In the genomic region with DNA sequence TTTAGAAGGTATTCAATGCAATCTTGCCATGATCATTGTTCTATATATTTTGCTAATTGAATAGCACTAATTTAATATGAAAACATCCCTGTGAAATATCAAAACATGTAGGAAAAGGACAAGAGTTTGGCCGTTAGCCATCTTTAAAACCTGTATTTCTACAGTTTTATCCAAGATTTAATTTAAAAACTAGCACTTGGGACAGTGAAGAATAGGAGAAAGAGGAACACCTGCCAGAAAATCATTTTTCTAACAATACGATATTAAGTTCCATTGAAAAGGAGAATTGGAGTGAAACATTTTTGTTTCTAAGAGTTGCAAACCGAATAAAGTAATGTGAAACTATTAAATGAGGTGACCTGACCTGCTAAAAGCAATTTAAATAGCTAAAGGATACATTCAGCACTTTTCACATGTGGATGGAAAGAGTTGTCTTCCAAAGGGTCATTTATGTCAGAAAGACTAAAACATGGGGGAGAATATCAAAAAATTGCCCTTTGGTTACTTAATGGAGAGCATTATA, we compare ENCODE assay signal across 1 cellular context.
TF ChIP-seq lines count a peak whose summit lies in the region.

No MANE protein-coding gene starts in this region.

TF ChIP-seq in Ishikawa, 13 proteins besides CTCF, POLR2A, EP300 and RAD21 (continued from another document):
- TF ChIP-seq, protein P1, sequence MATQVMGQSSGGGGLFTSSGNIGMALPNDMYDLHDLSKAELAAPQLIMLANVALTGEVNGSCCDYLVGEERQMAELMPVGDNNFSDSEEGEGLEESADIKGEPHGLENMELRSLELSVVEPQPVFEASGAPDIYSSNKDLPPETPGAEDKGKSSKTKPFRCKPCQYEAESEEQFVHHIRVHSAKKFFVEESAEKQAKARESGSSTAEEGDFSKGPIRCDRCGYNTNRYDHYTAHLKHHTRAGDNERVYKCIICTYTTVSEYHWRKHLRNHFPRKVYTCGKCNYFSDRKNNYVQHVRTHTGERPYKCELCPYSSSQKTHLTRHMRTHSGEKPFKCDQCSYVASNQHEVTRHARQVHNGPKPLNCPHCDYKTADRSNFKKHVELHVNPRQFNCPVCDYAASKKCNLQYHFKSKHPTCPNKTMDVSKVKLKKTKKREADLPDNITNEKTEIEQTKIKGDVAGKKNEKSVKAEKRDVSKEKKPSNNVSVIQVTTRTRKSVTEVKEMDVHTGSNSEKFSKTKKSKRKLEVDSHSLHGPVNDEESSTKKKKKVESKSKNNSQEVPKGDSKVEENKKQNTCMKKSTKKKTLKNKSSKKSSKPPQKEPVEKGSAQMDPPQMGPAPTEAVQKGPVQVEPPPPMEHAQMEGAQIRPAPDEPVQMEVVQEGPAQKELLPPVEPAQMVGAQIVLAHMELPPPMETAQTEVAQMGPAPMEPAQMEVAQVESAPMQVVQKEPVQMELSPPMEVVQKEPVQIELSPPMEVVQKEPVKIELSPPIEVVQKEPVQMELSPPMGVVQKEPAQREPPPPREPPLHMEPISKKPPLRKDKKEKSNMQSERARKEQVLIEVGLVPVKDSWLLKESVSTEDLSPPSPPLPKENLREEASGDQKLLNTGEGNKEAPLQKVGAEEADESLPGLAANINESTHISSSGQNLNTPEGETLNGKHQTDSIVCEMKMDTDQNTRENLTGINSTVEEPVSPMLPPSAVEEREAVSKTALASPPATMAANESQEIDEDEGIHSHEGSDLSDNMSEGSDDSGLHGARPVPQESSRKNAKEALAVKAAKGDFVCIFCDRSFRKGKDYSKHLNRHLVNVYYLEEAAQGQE (IDR thresholded peaks at IDR 0.05; ENCODE audit: low read depth), result peak; percentile 24; the same call in 1 of the 2 replicates
- no peak for TF ChIP-seq CEBPB (IDR thresholded peaks at IDR 0.05)
- no peak for TF ChIP-seq CREB1 (IDR thresholded peaks at IDR 0.05; ENCODE audit: low read depth)
- TF ChIP-seq YY1 (IDR thresholded peaks at IDR 0.05; ENCODE audit: low read depth), result no peak
- peak; percentile 93 for TF ChIP-seq NFIC (IDR thresholded peaks at IDR 0.05)
- TF ChIP-seq, protein P2, sequence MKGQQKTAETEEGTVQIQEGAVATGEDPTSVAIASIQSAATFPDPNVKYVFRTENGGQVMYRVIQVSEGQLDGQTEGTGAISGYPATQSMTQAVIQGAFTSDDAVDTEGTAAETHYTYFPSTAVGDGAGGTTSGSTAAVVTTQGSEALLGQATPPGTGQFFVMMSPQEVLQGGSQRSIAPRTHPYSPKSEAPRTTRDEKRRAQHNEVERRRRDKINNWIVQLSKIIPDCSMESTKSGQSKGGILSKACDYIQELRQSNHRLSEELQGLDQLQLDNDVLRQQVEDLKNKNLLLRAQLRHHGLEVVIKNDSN (IDR thresholded peaks at IDR 0.05), result no peak
- peak; percentile 80 for TF ChIP-seq FOXM1 (IDR thresholded peaks at IDR 0.05; ENCODE audit: borderline replicate concordance, low read depth)
- no peak for TF ChIP-seq TAF1 (IDR thresholded peaks at IDR 0.05; ENCODE audit: low read depth)
- no peak for TF ChIP-seq EGR1 (IDR thresholded peaks at IDR 0.05)
- TF ChIP-seq, protein P3, sequence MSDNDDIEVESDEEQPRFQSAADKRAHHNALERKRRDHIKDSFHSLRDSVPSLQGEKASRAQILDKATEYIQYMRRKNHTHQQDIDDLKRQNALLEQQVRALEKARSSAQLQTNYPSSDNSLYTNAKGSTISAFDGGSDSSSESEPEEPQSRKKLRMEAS (IDR thresholded peaks at IDR 0.05), result 0 out of 2 replicates have a peak, but pooled peaks have one; percentile 16
